Comparison of ENCODE assay signal across 8 cellular contexts in genomic region chr1:150619576-150620509, GRCh38. TPM values are rescaled to one million over a fixed set of nuclear protein-coding genes. Genes with fewer than 3 reads are reported as not detected.
DNase-seq lines count a peak whose midpoint lies in the region; ATAC-seq and TF ChIP-seq lines count a peak whose summit lies in the region.

No MANE protein-coding gene starts in this region.

- peaks cover 13 to 18% of the 10 kb centered on the region in 2 donors for H3K36me3 ChIP-seq in muscle layer of duodenum (ENCODE audit: control insufficient read depth in 1 of 2, insufficient read depth in 2 of 2, low read length in 2 of 2)
- peaks cover 4% of the 10 kb centered on the region for H3K36me3 ChIP-seq in Caco-2 (ENCODE audit: control insufficient read depth, insufficient read depth, low read length)

- TF ChIP-seq CTCF in dorsolateral prefrontal cortex (IDR thresholded peaks at IDR 0.05 in 54 of 56, conservative IDR thresholded peaks at IDR 0.05 in 2 of 56; ENCODE audit: low read depth in 1 of 56, partially characterized antibody in 56 of 56) (peak in 36 of 56 donors; percentile 8 to 50 (median 28)), Caco-2 (IDR thresholded peaks at IDR 0.05; ENCODE audit: insufficient read depth in 1 of 2, low read depth in 1 of 2, low read length in 1 of 2, severe bottlenecking in 1 of 2, unreplicated experiment in 1 of 2) (no peak), lower leg skin (IDR thresholded peaks at IDR 0.05) (no peak)

- no peak overlapping the region for H3K4me3 Mint-ChIP-seq in activated T-cell treated with anti-CD3 and anti-CD28 coated beads, Interleukin-2, amount 50 U/mL, for 24 hours
- no peak overlapping the region for H3K4me3 Mint-ChIP-seq in Caco-2 (ENCODE audit: unreplicated experiment)

- 23 to 24% methylated on average over 4 of the region's 4 CpGs for WGBS in lower leg skin, 2 donors

- H3K27me3 ChIP-seq in dorsolateral prefrontal cortex (no peaks in the 10 kb centered on the region), muscle layer of duodenum (ENCODE audit: low read depth, low read length) (no peaks in the 10 kb centered on the region), Caco-2 (replicated peaks; ENCODE audit: control insufficient read depth, insufficient read depth, low read length) (no peaks in the 10 kb centered on the region)

- no peaks in the 10 kb centered on the region for H3K9me3 ChIP-seq in muscle layer of duodenum (ENCODE audit: control insufficient read depth in 1 of 2, low read length in 2 of 2)
- H3K9me3 ChIP-seq in Caco-2 = no peaks in the 10 kb centered on the region

- H3K27ac ChIP-seq in dorsolateral prefrontal cortex (peak overlapping the region in 54 of 59 donors; percentile 5 to 84 (median 65)), muscle layer of duodenum (ENCODE audit: low read length) (peak overlapping the region; percentile 11)

- peaks cover 27% of the 10 kb centered on the region for H3K36me3 Mint-ChIP-seq in activated T-cell treated with anti-CD3 and anti-CD28 coated beads, Interleukin-2, amount 50 U/mL, for 24 hours (ENCODE audit: low read depth)
- peaks cover 82% of the 10 kb centered on the region for H3K36me3 Mint-ChIP-seq in Caco-2 (ENCODE audit: insufficient read depth, unreplicated experiment)

- H3K27ac Mint-ChIP-seq in activated T-cell treated with anti-CD3 and anti-CD28 coated beads, Interleukin-2, amount 50 U/mL, for 24 hours = peak overlapping the region; percentile 32
- H3K27ac Mint-ChIP-seq in Caco-2 (ENCODE audit: unreplicated experiment) = no peak overlapping the region

- TF ChIP-seq POLR2A in lower leg skin (IDR thresholded peaks at IDR 0.05) = no peak

- H3K4me1 ChIP-seq in muscle layer of duodenum (ENCODE audit: control insufficient read depth in 1 of 2, insufficient read depth in 2 of 2, low read length in 2 of 2) (peaks cover 17 to 25% of the 10 kb centered on the region in 2 donors), Caco-2 (0 out of 2 replicates have a peak, but pooled peaks cover 4% of the 10 kb centered on the region)

- H3K27me3 Mint-ChIP-seq in activated T-cell treated with anti-CD3 and anti-CD28 coated beads, Interleukin-2, amount 50 U/mL, for 24 hours = no peaks in the 10 kb centered on the region
- no peaks in the 10 kb centered on the region for H3K27me3 Mint-ChIP-seq in Caco-2 (ENCODE audit: insufficient read depth, unreplicated experiment)

- intact Hi-C loops in dorsolateral prefrontal cortex (cut with DNase I) (loop anchor here in 1 of 2 donors (2.0 kb wide), 1 partner anchor 59 kb away; no protein-coding TSS in a partner anchor), Caco-2 (cut with micrococcal nuclease; ENCODE audit: unreplicated experiment) (loop anchor here (2.0 to 10.0 kb wide), 2 partner anchors 41 to 305 kb away; partner anchors contain the start of genes MCL1 and SETDB1), lower leg skin (cut with DNase I; ENCODE audit: low total_unique reads) (loop anchor here (5.0 kb wide), 1 partner anchor 63 kb away; no protein-coding TSS in a partner anchor)

- DNase-seq in activated T-cell treated with anti-CD3 and anti-CD28 coated beads, Interleukin-2, amount 50 U/mL, for 24 hours = no peak
- no peak for DNase-seq in activated T-cell treated with anti-CD3 and anti-CD28 coated beads, Interleukin-2, amount 50 U/mL, for 1 hour
- DNase-seq in RPMI7951 (ENCODE audit: low read depth) (peak; percentile 77), dorsolateral prefrontal cortex (peak in 2 of 10 donors; percentile 42 to 46), Caco-2 (no peak), lower leg skin (ENCODE audit: low spot score in 2 of 2) (no peak)

- H3K4me1 Mint-ChIP-seq in activated T-cell treated with anti-CD3 and anti-CD28 coated beads, Interleukin-2, amount 50 U/mL, for 24 hours (ENCODE audit: low read depth) = peaks cover 80% of the 10 kb centered on the region
- peaks cover 35% of the 10 kb centered on the region for H3K4me1 Mint-ChIP-seq in Caco-2 (ENCODE audit: low read depth, unreplicated experiment)

- no peak for ATAC-seq in GM21528 (IDR thresholded peaks at IDR 0.05; ENCODE audit: low FRiP score, unreplicated experiment)

- H3K4me3 ChIP-seq in dorsolateral prefrontal cortex (peak overlapping the region in 1 of 59 donors; percentile 2), muscle layer of duodenum (ENCODE audit: low read depth in 1 of 2, low read length in 2 of 2) (no peak overlapping the region), Caco-2 (ENCODE audit: low read depth, low read length) (no peak overlapping the region), lower leg skin (ENCODE audit: low read depth, poor library complexity, severe bottlenecking) (no peak overlapping the region)

- H3K9me3 Mint-ChIP-seq in activated T-cell treated with anti-CD3 and anti-CD28 coated beads, Interleukin-2, amount 50 U/mL, for 24 hours = no peaks in the 10 kb centered on the region
- no peaks in the 10 kb centered on the region for H3K9me3 Mint-ChIP-seq in Caco-2 (ENCODE audit: unreplicated experiment)

- BruUV-seq in Caco-2 (replicated peaks; lab: Mats Ljungman, UMichigan) = no TSS peak

- POLR2A ChIA-PET in Caco-2 (lab: Charles Lee) = interaction anchor here (0.6 to 1.5 kb wide), 4 partner anchors 10 to 52 kb away, joined by 4 to 8 read pairs (median 5); partner anchors contain the start of genes ENSA and MCL1

- CTCF ChIA-PET in Caco-2 (lab: Charles Lee) = interaction anchor here (0.8 to 2.6 kb wide), 3 partner anchors 9 to 194 kb away, joined by 3 to 15 read pairs (median 4); partner anchors contain the start of gene ENSA

RNA-seq across cellular contexts. Expression of gene ENSA, which starts 9.6 kb away (rescaled TPM):
- total RNA-seq in RPMI7951 (2014; rRNA removed; shearing (Covaris generic)) = 75.2 and 85.5 TPM in 2 replicates
- 100 to 1,000 TPM; 155 to 380 (median 257) TPM for total RNA-seq in dorsolateral prefrontal cortex
- total RNA-seq in Caco-2 (2022) = 178 TPM in 2 replicates
- 100 to 1,000 TPM; 250 to 393 (median 345) TPM for total RNA-seq in lower leg skin

RNA-seq across cellular contexts. Expression of gene MCL1, which starts 40.4 kb away (rescaled TPM):
- 119 and 124 TPM in 2 replicates for total RNA-seq in RPMI7951 (2014; rRNA removed; shearing (Covaris generic))
- total RNA-seq in dorsolateral prefrontal cortex (100 to 1,000 TPM in 19 of 120 experiments, 10 to 100 TPM in 101; 43.4 to 130 (median 70.6) TPM), Caco-2 (2022) (130 and 134 TPM in 2 replicates), lower leg skin (100 to 1,000 TPM; 282 to 445 (median 360) TPM)

Comparison
In these comparisons a context has a peak if more than half of its experiments do, and no peak if none do; other contexts are left out.
1. CTCF ChIP-seq: peak in dorsolateral prefrontal cortex (36 of 56); none in Caco-2 (0 of 2) and lower leg skin (0 of 3).